ENCODE assay signal across 8 cellular contexts in genomic region chr9:87336914-87337333, GRCh38.
DNase-seq lines count a peak whose midpoint lies in the region; ATAC-seq and TF ChIP-seq lines count a peak whose summit lies in the region.

No MANE protein-coding gene starts in this region.

- H3K27me3 ChIP-seq in Panc1 (ENCODE audit: control insufficient read depth, insufficient read depth, low read length), result no peaks in the 10 kb centered on the region; the same call in 1 of the 2 replicates

- no peaks in the 10 kb centered on the region for H3K9me3 Mint-ChIP-seq in activated CD4-positive, alpha-beta memory T cell treated with anti-CD3 and anti-CD28 coated beads for 36 hours
- no peaks in the 10 kb centered on the region for H3K9me3 Mint-ChIP-seq in activated CD4-positive, alpha-beta memory T cell treated with anti-CD3 and anti-CD28 coated beads, Interleukin-2, amount 10 ng/mL, durations not matched to agents 7 days and 5 days
- peaks cover under 1 to 6% (median 2%) of the 10 kb centered on the region in 3 donors for H3K9me3 Mint-ChIP-seq in IgD-negative memory B cell
- no peaks in the 10 kb centered on the region for H3K9me3 Mint-ChIP-seq in stimulated activated naive B cell treated with anti-CD40 and anti-IgM and Interleukin-4, amounts not matched to agents 10 μg/mL and 1 μg/mL and 100 μg/mL, for 72 hours

- peak; percentile 29 for DNase-seq in activated CD4-positive, alpha-beta memory T cell treated with anti-CD3 and anti-CD28 coated beads for 36 hours
- no peak for DNase-seq in activated CD4-positive, alpha-beta memory T cell treated with anti-CD3 and anti-CD28 coated beads, Interleukin-2, amount 10 ng/mL, durations not matched to agents 7 days and 5 days
- DNase-seq in Panc1 (ENCODE audit: low read depth, low spot score) (peak; percentile 10), coronary artery (ENCODE audit: low spot score) (no peak), kidney tubule cell (ENCODE audit: low spot score) (peak; percentile 86), HPDE6-E6E7 (ENCODE audit: extremely low spot score) (no peak)
- DNase-seq in stimulated activated naive B cell treated with anti-CD40 and anti-IgM and Interleukin-4, amounts not matched to agents 10 μg/mL and 1 μg/mL and 100 μg/mL, for 72 hours, result no peak

- H3K27ac Mint-ChIP-seq in activated CD4-positive, alpha-beta memory T cell treated with anti-CD3 and anti-CD28 coated beads for 36 hours, result no peak overlapping the region
- H3K27ac Mint-ChIP-seq in activated CD4-positive, alpha-beta memory T cell treated with anti-CD3 and anti-CD28 coated beads, Interleukin-2, amount 10 ng/mL, durations not matched to agents 7 days and 5 days, result no peak overlapping the region
- H3K27ac Mint-ChIP-seq in IgD-negative memory B cell, result no peak overlapping the region
- no peak overlapping the region for H3K27ac Mint-ChIP-seq in stimulated activated naive B cell treated with anti-CD40 and anti-IgM and Interleukin-4, amounts not matched to agents 10 μg/mL and 1 μg/mL and 100 μg/mL, for 72 hours

- no TSS peak for BruUV-seq in Panc1 (replicated peaks; lab: Mats Ljungman, UMichigan)

- peaks cover 39% of the 10 kb centered on the region for H3K27me3 Mint-ChIP-seq in activated CD4-positive, alpha-beta memory T cell treated with anti-CD3 and anti-CD28 coated beads for 36 hours
- peaks cover 21% of the 10 kb centered on the region for H3K27me3 Mint-ChIP-seq in activated CD4-positive, alpha-beta memory T cell treated with anti-CD3 and anti-CD28 coated beads, Interleukin-2, amount 10 ng/mL, durations not matched to agents 7 days and 5 days
- H3K27me3 Mint-ChIP-seq in IgD-negative memory B cell, result peaks cover 18% of the 10 kb centered on the region
- peaks cover 27 to 43% of the 10 kb centered on the region in 2 donors for H3K27me3 Mint-ChIP-seq in stimulated activated naive B cell treated with anti-CD40 and anti-IgM and Interleukin-4, amounts not matched to agents 10 μg/mL and 1 μg/mL and 100 μg/mL, for 72 hours

- H3K4me3 Mint-ChIP-seq in activated CD4-positive, alpha-beta memory T cell treated with anti-CD3 and anti-CD28 coated beads for 36 hours, result peak overlapping the region; percentile 64
- H3K4me3 Mint-ChIP-seq in activated CD4-positive, alpha-beta memory T cell treated with anti-CD3 and anti-CD28 coated beads, Interleukin-2, amount 10 ng/mL, durations not matched to agents 7 days and 5 days, result no peak overlapping the region
- H3K4me3 Mint-ChIP-seq in IgD-negative memory B cell, result peak overlapping the region in 3 of 4 donors; percentile 4 to 41 (median 40)
- peak overlapping the region in 1 of 2 donors; percentile 54 for H3K4me3 Mint-ChIP-seq in stimulated activated naive B cell treated with anti-CD40 and anti-IgM and Interleukin-4, amounts not matched to agents 10 μg/mL and 1 μg/mL and 100 μg/mL, for 72 hours

- peak overlapping the region; percentile 13 to 14; a peak in 2 of 4 replicates for H3K4me3 ChIP-seq in Panc1 (ENCODE audit: low read depth in 2 of 2, low read length in 2 of 2)
- peak overlapping the region; percentile 62 for H3K4me3 ChIP-seq in coronary artery

- CTCF ChIA-PET in activated CD4-positive, alpha-beta memory T cell treated with anti-CD3 and anti-CD28 coated beads for 36 hours (lab: Charles Lee), result interaction anchor here (0.6 to 2.4 kb wide), 11 partner anchors 12 to 633 kb away, joined by 3 to 22 read pairs (median 4); no protein-coding TSS in a partner anchor
- CTCF ChIA-PET in activated CD4-positive, alpha-beta memory T cell treated with anti-CD3 and anti-CD28 coated beads, Interleukin-2, amount 10 ng/mL, durations not matched to agents 7 days and 5 days (lab: Charles Lee), result interaction anchor here (1.3 to 1.4 kb wide), 3 partner anchors 12 to 326 kb away, joined by 3 to 4 read pairs (median 4); no protein-coding TSS in a partner anchor
- CTCF ChIA-PET in Panc1 (lab: Charles Lee), result interaction anchor here (0.7 kb wide), 1 partner anchor 389 kb away, joined by 5 read pairs; the partner anchor contains the start of gene CTSL

- peaks cover 13% of the 10 kb centered on the region for H3K4me1 Mint-ChIP-seq in activated CD4-positive, alpha-beta memory T cell treated with anti-CD3 and anti-CD28 coated beads for 36 hours (ENCODE audit: low read depth)
- peaks cover 5% of the 10 kb centered on the region for H3K4me1 Mint-ChIP-seq in activated CD4-positive, alpha-beta memory T cell treated with anti-CD3 and anti-CD28 coated beads, Interleukin-2, amount 10 ng/mL, durations not matched to agents 7 days and 5 days
- peaks cover 5 to 6% (median 5%) of the 10 kb centered on the region in 3 donors for H3K4me1 Mint-ChIP-seq in IgD-negative memory B cell
- H3K4me1 Mint-ChIP-seq in stimulated activated naive B cell treated with anti-CD40 and anti-IgM and Interleukin-4, amounts not matched to agents 10 μg/mL and 1 μg/mL and 100 μg/mL, for 72 hours, result peaks cover 4 to 7% of the 10 kb centered on the region in 2 donors

- H3K27ac ChIP-seq in Panc1 (ENCODE audit: low read length), result no peak overlapping the region
- no peak overlapping the region for H3K27ac ChIP-seq in coronary artery

- no peaks in the 10 kb centered on the region for H3K4me1 ChIP-seq in Panc1 (ENCODE audit: control insufficient read depth, insufficient read depth, low read length)

- TF ChIP-seq CTCF in Panc1 (IDR thresholded peaks at IDR 0.05) (peak; percentile 60), coronary artery (IDR thresholded peaks at IDR 0.05) (peak; percentile 38)

- no peaks in the 10 kb centered on the region for H3K9me3 ChIP-seq in Panc1 (ENCODE audit: control insufficient read depth, insufficient read depth, low read depth, low read length)

- in situ Hi-C loops in Panc1 (cut with HindIII; ENCODE audit: low pct_unique_long_range_greater_than_20kb, low sequenced_read_pairs), result no loop called here

- ATAC-seq in Panc1, result peak; percentile 78; the same call in 1 of the 2 replicates
- ATAC-seq in stimulated activated naive B cell treated with anti-CD40 and anti-IgM and Interleukin-4, amounts not matched to agents 10 μg/mL and 1 μg/mL and 100 μg/mL, for 72 hours (replicated peaks), result peak; percentile 45 to 53

- no peaks in the 10 kb centered on the region for H3K36me3 Mint-ChIP-seq in activated CD4-positive, alpha-beta memory T cell treated with anti-CD3 and anti-CD28 coated beads for 36 hours
- no peaks in the 10 kb centered on the region for H3K36me3 Mint-ChIP-seq in activated CD4-positive, alpha-beta memory T cell treated with anti-CD3 and anti-CD28 coated beads, Interleukin-2, amount 10 ng/mL, durations not matched to agents 7 days and 5 days (ENCODE audit: low read depth)
- H3K36me3 Mint-ChIP-seq in IgD-negative memory B cell, result no peaks in the 10 kb centered on the region
- H3K36me3 Mint-ChIP-seq in stimulated activated naive B cell treated with anti-CD40 and anti-IgM and Interleukin-4, amounts not matched to agents 10 μg/mL and 1 μg/mL and 100 μg/mL, for 72 hours, result no peaks in the 10 kb centered on the region

- intact Hi-C loops in activated CD4-positive, alpha-beta memory T cell treated with anti-CD3 and anti-CD28 coated beads for 36 hours (cut with micrococcal nuclease), result loop anchor here (1.0 kb wide), 2 partner anchors 127 to 326 kb away; no protein-coding TSS in a partner anchor
- intact Hi-C loops in Panc1 (cut with micrococcal nuclease; ENCODE audit: unreplicated experiment), result loop anchor here (1.0 to 5.0 kb wide), 2 partner anchors 325 to 475 kb away; no protein-coding TSS in a partner anchor

- H3K36me3 ChIP-seq in Panc1 (ENCODE audit: control insufficient read depth, insufficient read depth, low read length), result no peaks in the 10 kb centered on the region

- POLR2A ChIA-PET in activated CD4-positive, alpha-beta memory T cell treated with anti-CD3 and anti-CD28 coated beads for 36 hours (lab: Charles Lee), result no interaction called here
- POLR2A ChIA-PET in activated CD4-positive, alpha-beta memory T cell treated with anti-CD3 and anti-CD28 coated beads, Interleukin-2, amount 10 ng/mL, durations not matched to agents 7 days and 5 days (lab: Charles Lee), result no interaction called here
- POLR2A ChIA-PET in Panc1 (lab: Charles Lee), result no interaction called here

Comparison
In these comparisons a context has a peak if more than half of its experiments do, and no peak if none do; other contexts are left out.
1. DNase-seq: peak in activated CD4-positive, alpha-beta memory T cell treated with anti-CD3 and anti-CD28 coated beads for 36 hours (single experiment), Panc1 (single experiment) and kidney tubule cell (single experiment); none in activated CD4-positive, alpha-beta memory T cell treated with anti-CD3 and anti-CD28 coated beads, Interleukin-2, amount 10 ng/mL, durations not matched to agents 7 days and 5 days (single experiment), coronary artery (single experiment), stimulated activated naive B cell treated with anti-CD40 and anti-IgM and Interleukin-4, amounts not matched to agents 10 μg/mL and 1 μg/mL and 100 μg/mL, for 72 hours (single experiment) and HPDE6-E6E7 (single experiment).